In the genomic region with DNA sequence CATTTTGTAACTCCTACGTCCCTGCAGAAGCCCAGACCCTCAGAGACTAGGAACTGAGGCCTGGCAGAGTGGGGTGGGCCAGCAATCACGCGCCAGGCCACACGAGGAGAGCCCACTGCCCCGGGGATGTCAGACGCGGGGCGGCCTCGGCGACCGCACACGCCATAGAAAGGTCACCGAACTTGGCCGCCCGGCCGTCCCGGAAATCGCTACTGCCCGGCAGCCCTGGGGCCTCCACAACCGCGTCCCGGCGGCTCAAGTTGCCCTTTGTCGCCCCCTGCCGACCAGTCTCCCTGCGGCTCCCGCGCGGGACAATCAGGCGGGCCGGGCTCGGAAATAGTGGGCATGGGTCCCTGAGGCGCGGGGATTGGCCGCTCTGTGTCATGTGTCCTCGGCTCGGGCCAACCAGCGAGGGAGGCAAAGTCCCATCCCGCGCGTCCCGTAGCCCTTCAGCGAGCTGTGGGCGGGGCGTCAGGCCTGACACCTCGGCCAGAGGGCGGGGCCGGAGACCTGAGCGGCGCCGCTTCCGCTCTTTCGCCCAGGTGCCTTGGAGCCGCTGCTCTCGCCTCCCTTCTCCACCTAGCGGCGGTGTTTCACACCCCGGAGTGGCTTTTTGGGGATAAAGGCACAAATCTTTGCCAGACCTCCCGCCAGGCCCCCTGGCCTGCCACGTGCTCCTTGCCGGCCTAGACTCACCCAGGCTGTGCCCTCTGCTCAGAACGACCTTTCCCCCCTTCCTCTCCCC, we compare ENCODE assay signal across 1 cellular context.
TF ChIP-seq lines count a peak whose summit lies in the region.

No MANE protein-coding gene starts in this region.

TF ChIP-seq in HepG2, 621 proteins besides CTCF, POLR2A, EP300 and RAD21 (continued from another document and continues in another):
- peak; percentile 76; the same call in 1 of the 2 replicates for TF ChIP-seq ZBTB4 (CRISPR knock-in tag; IDR thresholded peaks at IDR 0.05; ENCODE audit: borderline replicate concordance)
- no peak for TF ChIP-seq NONO (IDR thresholded peaks at IDR 0.05)
- peak; percentile 91 for TF ChIP-seq NONO (CRISPR knock-in tag; conservative IDR thresholded peaks at IDR 0.05)
- peak; percentile 66 for TF ChIP-seq ASH2L (IDR thresholded peaks at IDR 0.05; ENCODE audit: insufficient read length, low read depth, low read length)
- TF ChIP-seq MATR3 (CRISPR knock-in tag; IDR thresholded peaks at IDR 0.05), result no peak
- 0 out of 2 replicates have a peak, but pooled peaks have one; percentile 42 for TF ChIP-seq PAX8 (CRISPR knock-in tag; IDR thresholded peaks at IDR 0.05; ENCODE audit: borderline replicate concordance)
- TF ChIP-seq ZNF234 (CRISPR knock-in tag; conservative IDR thresholded peaks at IDR 0.05), result 0 out of 2 replicates have a peak, but pooled peaks have one; percentile 22
- TF ChIP-seq ZBTB7A (CRISPR knock-in tag; IDR thresholded peaks at IDR 0.05), result no peak
- peak; percentile 68 for TF ChIP-seq FOXP4 (CRISPR knock-in tag; IDR thresholded peaks at IDR 0.05)
- TF ChIP-seq HMG20A (CRISPR knock-in tag; IDR thresholded peaks at IDR 0.05; ENCODE audit: borderline replicate concordance), result peak; percentile 5; the same call in 1 of the 2 replicates
- TF ChIP-seq, protein P1, sequence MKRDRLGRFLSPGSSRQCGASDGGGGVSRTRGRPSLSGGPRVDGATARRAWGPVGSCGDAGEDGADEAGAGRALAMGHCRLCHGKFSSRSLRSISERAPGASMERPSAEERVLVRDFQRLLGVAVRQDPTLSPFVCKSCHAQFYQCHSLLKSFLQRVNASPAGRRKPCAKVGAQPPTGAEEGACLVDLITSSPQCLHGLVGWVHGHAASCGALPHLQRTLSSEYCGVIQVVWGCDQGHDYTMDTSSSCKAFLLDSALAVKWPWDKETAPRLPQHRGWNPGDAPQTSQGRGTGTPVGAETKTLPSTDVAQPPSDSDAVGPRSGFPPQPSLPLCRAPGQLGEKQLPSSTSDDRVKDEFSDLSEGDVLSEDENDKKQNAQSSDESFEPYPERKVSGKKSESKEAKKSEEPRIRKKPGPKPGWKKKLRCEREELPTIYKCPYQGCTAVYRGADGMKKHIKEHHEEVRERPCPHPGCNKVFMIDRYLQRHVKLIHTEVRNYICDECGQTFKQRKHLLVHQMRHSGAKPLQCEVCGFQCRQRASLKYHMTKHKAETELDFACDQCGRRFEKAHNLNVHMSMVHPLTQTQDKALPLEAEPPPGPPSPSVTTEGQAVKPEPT (CRISPR knock-in tag; IDR thresholded peaks at IDR 0.05; ENCODE audit: low read depth), result peak; percentile 68; the same call in 1 of the 2 replicates
- TF ChIP-seq HBP1 (CRISPR knock-in tag; IDR thresholded peaks at IDR 0.05; ENCODE audit: low read depth), result no peak; the same call in none of the 2 replicates
- TF ChIP-seq, protein P2, sequence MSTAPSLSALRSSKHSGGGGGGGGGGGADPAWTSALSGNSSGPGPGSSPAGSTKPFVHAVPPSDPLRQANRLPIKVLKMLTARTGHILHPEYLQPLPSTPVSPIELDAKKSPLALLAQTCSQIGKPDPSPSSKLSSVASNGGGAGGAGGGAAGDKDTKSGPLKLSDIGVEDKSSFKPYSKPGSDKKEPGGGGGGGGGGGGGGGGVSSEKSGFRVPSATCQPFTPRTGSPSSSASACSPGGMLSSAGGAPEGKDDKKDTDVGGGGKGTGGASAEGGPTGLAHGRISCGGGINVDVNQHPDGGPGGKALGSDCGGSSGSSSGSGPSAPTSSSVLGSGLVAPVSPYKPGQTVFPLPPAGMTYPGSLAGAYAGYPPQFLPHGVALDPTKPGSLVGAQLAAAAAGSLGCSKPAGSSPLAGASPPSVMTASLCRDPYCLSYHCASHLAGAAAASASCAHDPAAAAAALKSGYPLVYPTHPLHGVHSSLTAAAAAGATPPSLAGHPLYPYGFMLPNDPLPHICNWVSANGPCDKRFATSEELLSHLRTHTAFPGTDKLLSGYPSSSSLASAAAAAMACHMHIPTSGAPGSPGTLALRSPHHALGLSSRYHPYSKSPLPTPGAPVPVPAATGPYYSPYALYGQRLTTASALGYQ (CRISPR knock-in tag; IDR thresholded peaks at IDR 0.05), result peak; percentile 84; the same call in 1 of the 2 replicates
- TF ChIP-seq TCF12 (IDR thresholded peaks at IDR 0.05), result no peak
- peak; percentile 81 for TF ChIP-seq TCF12 (CRISPR knock-in tag; IDR thresholded peaks at IDR 0.05)
- peak; percentile 62 for TF ChIP-seq NCOA2 (CRISPR knock-in tag; IDR thresholded peaks at IDR 0.05)
- TF ChIP-seq, protein P3, sequence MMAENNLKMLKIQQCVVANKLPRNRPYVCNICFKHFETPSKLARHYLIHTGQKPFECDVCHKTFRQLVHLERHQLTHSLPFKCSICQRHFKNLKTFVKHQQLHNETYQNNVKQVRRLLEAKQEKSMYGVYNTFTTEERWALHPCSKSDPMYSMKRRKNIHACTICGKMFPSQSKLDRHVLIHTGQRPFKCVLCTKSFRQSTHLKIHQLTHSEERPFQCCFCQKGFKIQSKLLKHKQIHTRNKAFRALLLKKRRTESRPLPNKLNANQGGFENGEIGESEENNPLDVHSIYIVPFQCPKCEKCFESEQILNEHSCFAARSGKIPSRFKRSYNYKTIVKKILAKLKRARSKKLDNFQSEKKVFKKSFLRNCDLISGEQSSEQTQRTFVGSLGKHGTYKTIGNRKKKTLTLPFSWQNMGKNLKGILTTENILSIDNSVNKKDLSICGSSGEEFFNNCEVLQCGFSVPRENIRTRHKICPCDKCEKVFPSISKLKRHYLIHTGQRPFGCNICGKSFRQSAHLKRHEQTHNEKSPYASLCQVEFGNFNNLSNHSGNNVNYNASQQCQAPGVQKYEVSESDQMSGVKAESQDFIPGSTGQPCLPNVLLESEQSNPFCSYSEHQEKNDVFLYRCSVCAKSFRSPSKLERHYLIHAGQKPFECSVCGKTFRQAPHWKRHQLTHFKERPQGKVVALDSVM (CRISPR knock-in tag; IDR thresholded peaks at IDR 0.05), result peak; percentile 76
- TF ChIP-seq KLF6 (CRISPR knock-in tag; IDR thresholded peaks at IDR 0.05), result peak; percentile 89
- TF ChIP-seq, protein P4, sequence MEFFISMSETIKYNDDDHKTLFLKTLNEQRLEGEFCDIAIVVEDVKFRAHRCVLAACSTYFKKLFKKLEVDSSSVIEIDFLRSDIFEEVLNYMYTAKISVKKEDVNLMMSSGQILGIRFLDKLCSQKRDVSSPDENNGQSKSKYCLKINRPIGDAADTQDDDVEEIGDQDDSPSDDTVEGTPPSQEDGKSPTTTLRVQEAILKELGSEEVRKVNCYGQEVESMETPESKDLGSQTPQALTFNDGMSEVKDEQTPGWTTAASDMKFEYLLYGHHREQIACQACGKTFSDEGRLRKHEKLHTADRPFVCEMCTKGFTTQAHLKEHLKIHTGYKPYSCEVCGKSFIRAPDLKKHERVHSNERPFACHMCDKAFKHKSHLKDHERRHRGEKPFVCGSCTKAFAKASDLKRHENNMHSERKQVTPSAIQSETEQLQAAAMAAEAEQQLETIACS (CRISPR knock-in tag; IDR thresholded peaks at IDR 0.05), result peak; percentile 54
- TF ChIP-seq HIVEP1 (CRISPR knock-in tag; IDR thresholded peaks at IDR 0.05), result peak; percentile 22; the same call in 1 of the 2 replicates
- TF ChIP-seq GMEB1 (CRISPR knock-in tag; IDR thresholded peaks at IDR 0.05; ENCODE audit: borderline replicate concordance), result peak; percentile 76; the same call in 1 of the 2 replicates
- TF ChIP-seq ESRRA (CRISPR knock-in tag; IDR thresholded peaks at IDR 0.05; ENCODE audit: low read depth), result peak; percentile 85; the same call in 1 of the 2 replicates
- peak; percentile 52; the same call in 1 of the 2 replicates for TF ChIP-seq ZIK1 (CRISPR knock-in tag; IDR thresholded peaks at IDR 0.05; ENCODE audit: borderline replicate concordance, low read depth)
- TF ChIP-seq ZNF3 (CRISPR knock-in tag; IDR thresholded peaks at IDR 0.05), result no peak
- TF ChIP-seq JUND (CRISPR knock-in tag; IDR thresholded peaks at IDR 0.05), result no peak; the same call in 1 of the 2 replicates
- no peak for TF ChIP-seq CCAR2 (optimal IDR thresholded peaks at IDR 0.05; ENCODE audit: low read depth, low read length)
- peak; percentile 7; the same call in 1 of the 2 replicates for TF ChIP-seq FOSL2 (CRISPR knock-in tag; IDR thresholded peaks at IDR 0.05)
- peak; percentile 91 for TF ChIP-seq ZNF414 (CRISPR knock-in tag; IDR thresholded peaks at IDR 0.05)
- TF ChIP-seq ZNF432 (CRISPR knock-in tag; IDR thresholded peaks at IDR 0.05; ENCODE audit: borderline replicate concordance), result no peak
- TF ChIP-seq MAZ (IDR thresholded peaks at IDR 0.05; ENCODE audit: borderline replicate concordance, low read depth, low read length), result peak; percentile 56; the same call in 1 of the 2 replicates
- peak; percentile 83 for TF ChIP-seq MAZ (CRISPR knock-in tag; IDR thresholded peaks at IDR 0.05; ENCODE audit: low read depth)
- TF ChIP-seq RORA (CRISPR knock-in tag; IDR thresholded peaks at IDR 0.05), result no peak
- TF ChIP-seq MBNL3 (CRISPR knock-in tag; conservative IDR thresholded peaks at IDR 0.05), result no peak
- TF ChIP-seq ARHGAP35 (CRISPR knock-in tag; IDR thresholded peaks at IDR 0.05; ENCODE audit: borderline replicate concordance), result peak; percentile 11; the same call in 1 of the 2 replicates
- no peak for TF ChIP-seq LRRFIP1 (CRISPR knock-in tag; conservative IDR thresholded peaks at IDR 0.05)
